8 cellular contexts compared by ENCODE assay signal in the genomic region with DNA sequence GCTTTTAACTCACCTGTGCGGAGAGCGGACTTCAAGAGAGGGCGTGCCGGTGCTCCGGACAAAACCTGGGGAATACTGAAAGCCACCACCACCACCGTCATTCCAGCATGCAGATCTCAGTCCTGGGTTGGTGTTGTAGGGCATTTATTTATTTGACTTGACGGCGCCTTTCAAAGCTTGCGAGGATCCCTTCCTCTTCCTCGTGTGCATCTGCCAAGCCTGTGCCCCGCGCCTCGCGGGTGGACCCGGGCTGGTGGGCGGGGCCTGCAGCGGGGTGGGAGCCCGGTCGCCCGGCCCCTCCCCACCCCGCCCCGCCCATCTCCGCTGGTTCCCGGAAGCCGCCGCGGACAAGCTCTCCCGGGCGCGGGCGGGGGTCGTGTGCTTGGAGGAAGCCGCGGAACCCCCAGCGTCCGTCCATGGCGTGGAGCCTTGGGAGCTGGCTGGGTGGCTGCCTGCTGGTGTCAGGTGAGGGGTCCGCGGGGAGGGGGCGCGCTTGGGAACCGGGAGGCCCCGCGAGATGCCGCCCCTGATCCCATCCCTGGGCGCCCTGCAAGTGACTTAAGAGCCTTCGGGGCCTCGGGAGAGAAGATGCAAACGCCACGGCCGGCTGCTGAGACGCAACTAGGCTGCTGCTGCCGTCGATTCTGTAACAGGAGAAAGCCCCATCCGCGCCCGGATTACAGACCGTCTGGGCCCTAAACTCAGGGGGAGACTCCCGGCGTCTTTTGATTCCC. TPM values are rescaled to one million over a fixed set of nuclear protein-coding genes. Genes with fewer than 3 reads are reported as not detected.
DNase-seq lines count a peak whose midpoint lies in the region; ATAC-seq and TF ChIP-seq lines count a peak whose summit lies in the region.

IL10RB (plus strand) TSS at position 318 of the 734 bp plus-strand sequence; CDS start at position 417, 99 bp downstream.

- no peaks in the 10 kb centered on the region for H3K9me3 Mint-ChIP-seq in activated naive CD4-positive, alpha-beta T cell treated with anti-CD3 and anti-CD28 coated beads, Interleukin-2, amount 50 U/mL, for 72 hours
- no peaks in the 10 kb centered on the region for H3K9me3 Mint-ChIP-seq in osteocyte (ENCODE audit: unreplicated experiment)

- peak within 1 kb of the TSS; percentile 87 for H3K4me3 ChIP-seq in MG63
- peak within 1 kb of the TSS; percentile 85 to 88 for H3K4me3 ChIP-seq in testis

- peaks cover 25% of the 10 kb centered on the region for H3K4me1 Mint-ChIP-seq in osteocyte (ENCODE audit: unreplicated experiment)

- WGBS in testis, 2 donors = 0 to 2% methylated on average over 6 to 43 of the region's 60 CpGs

- H3K9me3 ChIP-seq in MG63 = no peaks in the 10 kb centered on the region
- no peaks in the 10 kb centered on the region for H3K9me3 ChIP-seq in testis

- no peaks in the 10 kb centered on the region for H3K4me1 ChIP-seq in testis

- peaks cover 34 to 42% of the 10 kb centered on the region in 2 donors for H3K36me3 Mint-ChIP-seq in activated naive CD4-positive, alpha-beta T cell treated with anti-CD3 and anti-CD28 coated beads, Interleukin-2, amount 50 U/mL, for 72 hours
- H3K36me3 Mint-ChIP-seq in osteocyte (ENCODE audit: unreplicated experiment) = peaks cover 18% of the 10 kb centered on the region

- H3K36me3 ChIP-seq in MG63 (0 out of 2 replicates have a peak, but pooled peaks cover 3% of the 10 kb centered on the region), testis (ENCODE audit: low read depth, missing control alignments) (no peaks in the 10 kb centered on the region)

- DNase-seq in DMS 273 (lab: John Stamatoyannopoulos, UW; ENCODE audit: unreplicated experiment) (peak; percentile 83), MG63 (peak; percentile 63), SKM-1 (lab: John Stamatoyannopoulos, UW; ENCODE audit: unreplicated experiment) (peak; percentile 54), glomerular visceral epithelial cell (ENCODE audit: extremely low spot score) (peak; percentile 72), osteocyte (ENCODE audit: extremely low spot score, unreplicated experiment) (peak; percentile 87), testis (peak; percentile 78)
- DNase-seq in activated naive CD4-positive, alpha-beta T cell treated with anti-CD3 and anti-CD28 coated beads, Interleukin-2, amount 50 U/mL, for 72 hours (ENCODE audit: low spot score in 2 of 2) = peak; percentile 76 to 78

- no peaks in the 10 kb centered on the region for H3K27me3 ChIP-seq in MG63
- no peaks in the 10 kb centered on the region for H3K27me3 ChIP-seq in testis

- peak within 1 kb of the TSS; percentile 97 to 98 for H3K27ac Mint-ChIP-seq in activated naive CD4-positive, alpha-beta T cell treated with anti-CD3 and anti-CD28 coated beads, Interleukin-2, amount 50 U/mL, for 72 hours
- peak within 1 kb of the TSS; percentile 86 for H3K27ac Mint-ChIP-seq in osteocyte (ENCODE audit: unreplicated experiment)

- intact Hi-C loops in testis (cut with DNase I; ENCODE audit: low total_unique reads) = no loop called here

- peak within 1 kb of the TSS; percentile 78 to 83 for H3K27ac ChIP-seq in testis

- no peak for TF ChIP-seq POLR2A in testis (IDR thresholded peaks at IDR 0.05)

- H3K27me3 Mint-ChIP-seq in osteocyte (ENCODE audit: unreplicated experiment) = no peaks in the 10 kb centered on the region

- peak within 1 kb of the TSS; percentile 89 for H3K4me3 Mint-ChIP-seq in osteocyte (ENCODE audit: unreplicated experiment)

- no peak for TF ChIP-seq CTCF in osteocyte (IDR thresholded peaks at IDR 0.05)
- no peak for TF ChIP-seq CTCF in testis (IDR thresholded peaks at IDR 0.05)

- ATAC-seq in GM21723 (IDR thresholded peaks at IDR 0.05; ENCODE audit: unreplicated experiment) = peak; percentile 51
- ATAC-seq in activated naive CD4-positive, alpha-beta T cell treated with anti-CD3 and anti-CD28 coated beads, Interleukin-2, amount 50 U/mL, for 72 hours = peak; percentile 66 to 81

RNA-seq across cellular contexts. Expression of gene IL10RB, which starts in this region (rescaled TPM):
- 44.5 and 64.3 TPM in 2 replicates for total RNA-seq in MG63 (2014; rRNA removed; shearing (Covaris generic); ENCODE audit: low replicate concordance)
- total RNA-seq in activated naive CD4-positive, alpha-beta T cell treated with anti-CD3 and anti-CD28 coated beads, Interleukin-2, amount 50 U/mL, for 72 hours = 10 to 100 TPM; 21.4 to 33.5 TPM
- total RNA-seq in osteocyte (21.1 and 21.7 TPM in 2 replicates), testis (10 to 100 TPM; 14.3 to 19.3 TPM)
- 14.4 TPM for polyA plus RNA-seq in testis (ENCODE audit: insufficient read depth, low read depth, low replicate concordance)

Comparison
In these comparisons a context has a peak if more than half of its experiments do, and no peak if none do; other contexts are left out.
1. Peak in every context shown above with its lines: DNase-seq, ATAC-seq, H3K4me3 ChIP-seq and H3K27ac ChIP-seq.